Comparison of ENCODE assay signal across 9 cellular contexts in the genomic region with DNA sequence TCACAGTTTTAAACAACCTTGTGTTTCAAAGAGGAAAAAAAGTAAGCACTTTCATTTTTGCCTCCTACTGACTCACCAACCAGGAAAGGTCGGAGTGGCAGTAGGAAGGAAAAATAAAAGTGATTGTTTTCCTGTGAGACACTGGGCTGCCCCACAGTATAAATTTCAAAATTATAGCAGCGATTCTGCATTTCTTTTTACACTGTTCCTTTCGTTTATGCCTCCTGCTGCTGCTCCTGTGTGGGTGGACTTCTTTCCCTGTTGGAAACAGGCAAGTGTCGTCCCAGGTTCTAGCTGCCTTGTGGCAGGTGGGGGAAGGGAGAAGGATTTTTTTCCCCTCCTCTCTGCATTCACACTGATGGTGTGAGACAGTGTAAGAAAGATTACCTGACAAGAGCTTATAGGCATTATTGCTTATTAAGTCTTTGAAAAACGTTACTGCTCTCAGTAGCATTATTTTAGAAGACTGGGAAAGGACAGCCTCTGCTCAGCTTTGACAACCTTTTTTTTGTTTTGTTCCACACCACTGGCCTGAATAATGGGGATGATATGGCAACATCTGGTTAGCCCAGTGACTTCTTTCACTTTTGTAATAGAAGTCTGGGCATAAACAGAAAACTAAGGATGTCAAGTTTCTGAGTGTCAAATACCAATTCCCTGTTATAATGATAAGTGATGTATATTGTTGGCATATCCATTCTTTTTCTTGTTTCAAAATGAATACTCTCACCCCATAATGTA.
DNase-seq lines count a peak whose midpoint lies in the region; ATAC-seq and TF ChIP-seq lines count a peak whose summit lies in the region.
"Had no signal": no experiment of that assay in that cellular context is flagged by ENCODE, and none has a peak within 500 bp of the region (broad histone marks: within the 10 kb centered on the region; RNA-seq: fewer than 3 reads in every experiment).

No MANE protein-coding gene starts in this region.

- H3K27me3 ChIP-seq in IMR-90 (ENCODE audit: control insufficient read depth, insufficient read depth, low read length) (no peaks in the 10 kb centered on the region), endodermal cell (ENCODE audit: control insufficient read depth, insufficient read depth, low read length, poor library complexity, severe bottlenecking) (no peaks in the 10 kb centered on the region), neuronal stem cell (ENCODE audit: control insufficient read depth in 3 of 3, insufficient read depth in 3 of 3, low read depth in 1 of 3, low read length in 3 of 3) (no peaks in the 10 kb centered on the region)

- H3K9ac ChIP-seq in IMR-90 (ENCODE audit: low read depth, low read length): peak overlapping the region; percentile 54
- H3K9ac ChIP-seq in endodermal cell (ENCODE audit: extremely low read depth, low read length, poor library complexity, severe bottlenecking): no peak overlapping the region
- H3K9ac ChIP-seq in neuronal stem cell (ENCODE audit: low read depth, low read length, poor library complexity): no peak overlapping the region

- in situ Hi-C loops in IMR-90 (cut with MboI; ENCODE audit: low sequenced_read_pairs): no loop called here

- BruUV-seq in IMR-90 (replicated peaks; lab: Mats Ljungman, UMichigan): no TSS peak

- peak overlapping the region; percentile 53 for H2BK5ac ChIP-seq in IMR-90 (ENCODE audit: low read depth, low read length, poor library complexity, severe bottlenecking)
- H2BK5ac ChIP-seq in neuronal stem cell (ENCODE audit: low read length): no peak overlapping the region

- H4K91ac ChIP-seq in IMR-90 (ENCODE audit: insufficient read depth, low read depth, low read length) (peak overlapping the region; percentile 22; the same call in 1 of the 2 replicates), neuronal stem cell (ENCODE audit: low read depth, low read length, poor library complexity) (no peak overlapping the region)

- H3K23ac ChIP-seq in IMR-90 (ENCODE audit: low read depth, low read length) (no peak overlapping the region), neuronal stem cell (ENCODE audit: low read depth, low read length, poor library complexity) (no peak overlapping the region)

- H3K27me3 Mint-ChIP-seq in endodermal cell (ENCODE audit: insufficient read depth): no peaks in the 10 kb centered on the region

- CTCF ChIA-PET in IMR-90 (lab: Yijun Ruan, JAX): interaction anchor here (1.1 kb wide), 1 partner anchor 26 kb away, joined by 3 read pairs; no protein-coding TSS in a partner anchor

- H3K79me1 ChIP-seq in IMR-90 (ENCODE audit: low read depth in 1 of 2, low read length in 2 of 2) (peaks cover 37 to 51% of the 10 kb centered on the region in 2 experiments), neuronal stem cell (ENCODE audit: low read depth, low read length) (no peaks in the 10 kb centered on the region)

- H3K27ac Mint-ChIP-seq in endodermal cell: peak overlapping the region; percentile 53

- intact Hi-C loops in IMR-90 (cut with micrococcal nuclease): no loop called here

- dilution Hi-C loops in IMR-90 (cut with HindIII; ENCODE audit: low sequenced_read_pairs, unreplicated experiment): no loop called here

- peaks cover 38% of the 10 kb centered on the region for H3K4me1 Mint-ChIP-seq in endodermal cell

- no peak overlapping the region for H3K4me3 Mint-ChIP-seq in endodermal cell

- no peaks in the 10 kb centered on the region for H3K9me3 Mint-ChIP-seq in endodermal cell

- H3K18ac ChIP-seq in IMR-90 (ENCODE audit: low read depth, low read length) (peak overlapping the region; percentile 25), neuronal stem cell (ENCODE audit: low read length) (no peak overlapping the region)

- peak overlapping the region in 1 of 2 experiments; percentile 48; a peak in 2 of 4 replicates for H4K8ac ChIP-seq in IMR-90 (ENCODE audit: low read depth in 2 of 2, low read length in 2 of 2)
- no peak overlapping the region for H4K8ac ChIP-seq in neuronal stem cell (ENCODE audit: low read depth, low read length)

- peaks cover 3% of the 10 kb centered on the region for H3K9me3 ChIP-seq in IMR-90 (ENCODE audit: control insufficient read depth, insufficient read depth, low read length)
- H3K9me3 ChIP-seq in endodermal cell (ENCODE audit: control insufficient read depth, low read length): peaks cover 13% of the 10 kb centered on the region
- peaks cover 0 to 10% of the 10 kb centered on the region in 2 donors for H3K9me3 ChIP-seq in neuronal stem cell (replicated peaks in 1 of 2; ENCODE audit: control insufficient read depth in 2 of 2, insufficient read depth in 1 of 2, low read depth in 1 of 2, low read length in 2 of 2)

- H2AK5ac ChIP-seq in IMR-90 (ENCODE audit: low read depth, low read length) (peak overlapping the region; percentile 33; the same call in 1 of the 2 replicates), neuronal stem cell (ENCODE audit: low read depth, low read length) (no peak overlapping the region)

- H2BK12ac ChIP-seq in neuronal stem cell (ENCODE audit: low read length): no peak overlapping the region

- H3K4me3 ChIP-seq in IMR-90 (ENCODE audit: insufficient read depth, low read depth, low read length): peak overlapping the region; percentile 36
- H3K4me3 ChIP-seq in endodermal cell (ENCODE audit: low read length): peak overlapping the region; percentile 75
- H3K4me3 ChIP-seq in neuronal stem cell (ENCODE audit: low read length in 2 of 2): peak overlapping the region in 1 of 2 donors; percentile 9

- no peak overlapping the region for H2BK20ac ChIP-seq in IMR-90 (ENCODE audit: low read depth, low read length)

- peak overlapping the region; percentile 72 for H4K5ac ChIP-seq in IMR-90 (ENCODE audit: low read depth, low read length)

- no peaks in the 10 kb centered on the region for H3K9me1 ChIP-seq in IMR-90 (ENCODE audit: insufficient read depth, low read length)

- TF ChIP-seq RAD21 in IMR-90 (IDR thresholded peaks at IDR 0.05; ENCODE audit: low read length): no peak

- DNase-seq in IMR-90 (peak; percentile 70), endodermal cell (peak; percentile 68), neuronal stem cell (ENCODE audit: low spot score) (no peak), NCI-H2081 treated with DMSO at 0.1 percent for 48 hours (lab: John Stamatoyannopoulos, UW) (no peak), AG20443 (ENCODE audit: low spot score) (no peak)
- no peak for DNase-seq in activated naive CD4-positive, alpha-beta T cell treated with anti-CD3 and anti-CD28 coated beads, Interleukin-2, amount 50 U/mL, for 16 hours
- DNase-seq: stimulated activated CD4-positive, alpha-beta T cell treated with anti-CD3 and anti-CD28 coated beads, Interleukin-4, amount 100 ng/mL, for 24 hours had no signal

- H3K4me1 ChIP-seq in IMR-90 (ENCODE audit: control insufficient read depth, insufficient read depth, low read length): peaks cover 2% of the 10 kb centered on the region; the same call in 1 of the 2 replicates
- peaks cover 18% of the 10 kb centered on the region for H3K4me1 ChIP-seq in endodermal cell (ENCODE audit: control insufficient read depth, insufficient read depth, low read length)
- H3K4me1 ChIP-seq in neuronal stem cell (ENCODE audit: control insufficient read depth in 2 of 2, insufficient read depth in 1 of 2, low read depth in 1 of 2, low read length in 2 of 2): peaks cover 2 to 7% of the 10 kb centered on the region in 2 donors

- peaks cover 2% of the 10 kb centered on the region for H3K36me3 ChIP-seq in IMR-90 (ENCODE audit: control insufficient read depth, insufficient read depth, low read length)
- peaks cover 10% of the 10 kb centered on the region for H3K36me3 ChIP-seq in endodermal cell (ENCODE audit: control insufficient read depth, insufficient read depth, low read length)
- H3K36me3 ChIP-seq in neuronal stem cell (replicated peaks in 1 of 2; ENCODE audit: control insufficient read depth in 2 of 2, insufficient read depth in 2 of 2, low read length in 2 of 2): no peaks in the 10 kb centered on the region

- H4K20me1 ChIP-seq in IMR-90 (ENCODE audit: insufficient read depth, low read length): no peaks in the 10 kb centered on the region

- H3K14ac ChIP-seq in IMR-90 (replicated peaks; ENCODE audit: low read depth, low read length) (peak overlapping the region; percentile 35; the same call in 1 of the 2 replicates), neuronal stem cell (ENCODE audit: low read length) (no peak overlapping the region)

- TF ChIP-seq CTCF in IMR-90 (conservative IDR thresholded peaks at IDR 0.05; ENCODE audit: low read depth, low read length): no peak
- TF ChIP-seq CTCF in endodermal cell (conservative IDR thresholded peaks at IDR 0.05): no peak

- H3K4me2 ChIP-seq in IMR-90 (ENCODE audit: low read depth, low read length) (peak overlapping the region; percentile 92), neuronal stem cell (ENCODE audit: insufficient read depth, low read length, poor library complexity, severe bottlenecking) (no peak overlapping the region)

- H3K4ac ChIP-seq in IMR-90 (ENCODE audit: low read depth, low read length) (0 out of 2 replicates have a peak overlapping the region, but pooled peaks have one; percentile 16), neuronal stem cell (ENCODE audit: low read length) (no peak overlapping the region)

- H3K27ac ChIP-seq in IMR-90 (ENCODE audit: insufficient read depth, low read length): peak overlapping the region; percentile 77
- H3K27ac ChIP-seq in endodermal cell (ENCODE audit: low read depth, low read length): peak overlapping the region; percentile 39
- H3K27ac ChIP-seq in neuronal stem cell (replicated peaks; ENCODE audit: low read length): no peak overlapping the region

- POLR2A ChIA-PET in IMR-90 (lab: Charles Lee; ENCODE audit: unreplicated experiment): no interaction called here

- no peak for TF ChIP-seq POLR2A in IMR-90 (IDR thresholded peaks at IDR 0.05; ENCODE audit: low read depth, low read length)

- ATAC-seq in GM18907 (IDR thresholded peaks at IDR 0.05; ENCODE audit: unreplicated experiment) (peak; percentile 51), IMR-90 (ENCODE audit: low read depth) (peak; percentile 77), HG02798 (IDR thresholded peaks at IDR 0.05; ENCODE audit: poor library complexity, unreplicated experiment) (no peak)

- H2BK120ac ChIP-seq in IMR-90 (ENCODE audit: low read depth, low read length): peak overlapping the region; percentile 7; the same call in 1 of the 2 replicates
- no peak overlapping the region for H2BK120ac ChIP-seq in neuronal stem cell (ENCODE audit: low read depth, low read length)

- H2BK15ac ChIP-seq in IMR-90 (ENCODE audit: low read depth, low read length): 0 out of 3 replicates have a peak overlapping the region, but pooled peaks have one; percentile 15
- H2BK15ac ChIP-seq in neuronal stem cell (ENCODE audit: low read length): no peak overlapping the region

- 0% methylated on average over 1 of the region's 5 CpGs; no CpG with 5 or more reads in 1 of the 2 experiments for WGBS in IMR-90 (ENCODE audit: extremely low coverage in 2 of 2, insufficient read length in 1 of 2), 2 experiments
- WGBS in endodermal cell (ENCODE audit: insufficient coverage in 1 of 2, insufficient read length in 1 of 2), 2 experiments: 11 to 32% methylated on average over 3 to 5 of the region's 5 CpGs
- no CpG with 5 or more reads among the region's 5 CpGs for WGBS in neuronal stem cell (ENCODE audit: extremely low coverage in 2 of 2, insufficient read length in 2 of 2, insufficient replicate concordance in 1 of 2), 2 donors

- H3K56ac ChIP-seq in IMR-90 (ENCODE audit: extremely low read depth, insufficient read depth, low read length): peak overlapping the region; percentile 7; the same call in 1 of the 2 replicates

- H2AK9ac ChIP-seq in IMR-90 (replicated peaks; ENCODE audit: low read depth, low read length, poor library complexity): peak overlapping the region; percentile 6

- H2AFZ ChIP-seq in IMR-90 (replicated peaks; ENCODE audit: low read length, poor library complexity) (no peak overlapping the region), neuronal stem cell (ENCODE audit: low read length) (peak overlapping the region; percentile 70)

- H3K36me3 Mint-ChIP-seq in endodermal cell (ENCODE audit: low read depth): no peaks in the 10 kb centered on the region

Comparison
In these comparisons a context has a peak if more than half of its experiments do, and no peak if none do; other contexts are left out.
1. DNase-seq: peak in IMR-90 (single experiment) and endodermal cell (single experiment); none in neuronal stem cell (single experiment), activated naive CD4-positive, alpha-beta T cell treated with anti-CD3 and anti-CD28 coated beads, Interleukin-2, amount 50 U/mL, for 16 hours (single experiment), NCI-H2081 treated with DMSO at 0.1 percent for 48 hours (single experiment) and AG20443 (single experiment).